In the genomic region with DNA sequence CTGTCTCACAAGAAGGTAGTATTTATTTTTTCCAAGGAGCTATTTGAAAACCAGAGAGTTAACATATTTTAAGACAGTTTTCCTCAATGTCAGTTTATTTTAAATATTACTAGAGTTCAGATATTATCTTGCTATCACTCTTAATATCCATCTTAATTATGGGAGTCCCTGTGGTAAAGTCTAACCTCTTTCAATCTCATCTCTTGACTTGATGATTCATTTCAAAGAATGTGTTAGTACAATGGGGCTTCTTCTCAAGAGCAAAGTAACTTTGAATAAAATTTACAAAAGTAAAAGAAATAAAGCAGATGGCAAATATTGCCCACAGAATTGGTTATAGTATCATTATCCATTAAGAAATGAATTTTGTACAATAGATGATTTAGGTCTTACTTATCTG, we compare ENCODE assay signal across 9 cellular contexts.
"Had no signal": no experiment of that assay in that cellular context is flagged by ENCODE, and none has a peak within 500 bp of the region (broad histone marks: within the 10 kb centered on the region; RNA-seq: fewer than 3 reads in every experiment).

No MANE protein-coding gene starts in this region.

- H2AFZ ChIP-seq: GM23248, GM23338 had no signal

- H3K9me3 ChIP-seq: HAP-1 had no signal

- ATAC-seq: GM23338, HCT116 had no signal

- H3K4me2 ChIP-seq: GM23338 had no signal

- H3K36me3 ChIP-seq: HAP-1 had no signal

- H3K27ac ChIP-seq: GM23248 had no signal

- H3K4me1 ChIP-seq: HAP-1 had no signal

- DNase-seq: GM23248, GOT3, H7, H9, HCEC 1CT, HFFc6 had no signal

- H3K9ac ChIP-seq: GM23248 had no signal

- H3K4me3 ChIP-seq: GM23248, GM23338, HAP-1 had no signal
